Comparison of ENCODE assay signal across 1 cellular context in genomic region chr6:116253505-116254296, GRCh38.
A peak's percentile ranks its signal among the peaks of the same experiment; 100 is the strongest.
TF ChIP-seq lines count a peak whose summit lies in the region.

Gene TSPYL4, minus strand, starts transcription at chr6:116254075. Its CDS starts 67 bp downstream, at chr6:116254008.

TF ChIP-seq in HepG2, 621 proteins besides CTCF, POLR2A, EP300 and RAD21 (continues in another document):
- 0 out of 2 replicates have a peak, but pooled peaks have one; percentile 38 for TF ChIP-seq NFAT5 (CRISPR knock-in tag; IDR thresholded peaks at IDR 0.05)
- TF ChIP-seq ATF4 (CRISPR knock-in tag; IDR thresholded peaks at IDR 0.05), result peak in 1 of 2 experiments; percentile 70; a peak in 1 of 4 replicates
- TF ChIP-seq MEF2D (CRISPR knock-in tag; IDR thresholded peaks at IDR 0.05), result peak; percentile 83; the same call in 1 of the 2 replicates
- TF ChIP-seq ZFP36 (IDR thresholded peaks at IDR 0.05; ENCODE audit: borderline replicate concordance, low read depth, low read length, partially characterized antibody), result no peak
- TF ChIP-seq, protein P1, sequence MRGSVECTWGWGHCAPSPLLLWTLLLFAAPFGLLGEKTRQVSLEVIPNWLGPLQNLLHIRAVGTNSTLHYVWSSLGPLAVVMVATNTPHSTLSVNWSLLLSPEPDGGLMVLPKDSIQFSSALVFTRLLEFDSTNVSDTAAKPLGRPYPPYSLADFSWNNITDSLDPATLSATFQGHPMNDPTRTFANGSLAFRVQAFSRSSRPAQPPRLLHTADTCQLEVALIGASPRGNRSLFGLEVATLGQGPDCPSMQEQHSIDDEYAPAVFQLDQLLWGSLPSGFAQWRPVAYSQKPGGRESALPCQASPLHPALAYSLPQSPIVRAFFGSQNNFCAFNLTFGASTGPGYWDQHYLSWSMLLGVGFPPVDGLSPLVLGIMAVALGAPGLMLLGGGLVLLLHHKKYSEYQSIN (CRISPR knock-in tag; IDR thresholded peaks at IDR 0.05; ENCODE audit: borderline replicate concordance), result no peak
- peak; percentile 67; the same call in 1 of the 2 replicates for TF ChIP-seq ZBTB7B (CRISPR knock-in tag; IDR thresholded peaks at IDR 0.05)
- no peak for TF ChIP-seq ZBTB3 (CRISPR knock-in tag; IDR thresholded peaks at IDR 0.05; ENCODE audit: borderline replicate concordance, low read depth)
- peak; percentile 26; the same call in 1 of the 2 replicates for TF ChIP-seq ZNF30 (CRISPR knock-in tag; IDR thresholded peaks at IDR 0.05)
- peak; percentile 94; the same call in 1 of the 2 replicates for TF ChIP-seq ZNF274 (CRISPR knock-in tag; IDR thresholded peaks at IDR 0.05)
- TF ChIP-seq MATR3 (CRISPR knock-in tag; IDR thresholded peaks at IDR 0.05), result no peak
- TF ChIP-seq ZNF781 (CRISPR knock-in tag; IDR thresholded peaks at IDR 0.05; ENCODE audit: borderline replicate concordance, not compliant biosample characterization), result peak; percentile 80
- peak; percentile 93; the same call in 1 of the 2 replicates for TF ChIP-seq ZNF44 (CRISPR knock-in tag; IDR thresholded peaks at IDR 0.05)
- peak; percentile 90 for TF ChIP-seq GABPB1 (CRISPR knock-in tag; IDR thresholded peaks at IDR 0.05)
- TF ChIP-seq, protein P2, sequence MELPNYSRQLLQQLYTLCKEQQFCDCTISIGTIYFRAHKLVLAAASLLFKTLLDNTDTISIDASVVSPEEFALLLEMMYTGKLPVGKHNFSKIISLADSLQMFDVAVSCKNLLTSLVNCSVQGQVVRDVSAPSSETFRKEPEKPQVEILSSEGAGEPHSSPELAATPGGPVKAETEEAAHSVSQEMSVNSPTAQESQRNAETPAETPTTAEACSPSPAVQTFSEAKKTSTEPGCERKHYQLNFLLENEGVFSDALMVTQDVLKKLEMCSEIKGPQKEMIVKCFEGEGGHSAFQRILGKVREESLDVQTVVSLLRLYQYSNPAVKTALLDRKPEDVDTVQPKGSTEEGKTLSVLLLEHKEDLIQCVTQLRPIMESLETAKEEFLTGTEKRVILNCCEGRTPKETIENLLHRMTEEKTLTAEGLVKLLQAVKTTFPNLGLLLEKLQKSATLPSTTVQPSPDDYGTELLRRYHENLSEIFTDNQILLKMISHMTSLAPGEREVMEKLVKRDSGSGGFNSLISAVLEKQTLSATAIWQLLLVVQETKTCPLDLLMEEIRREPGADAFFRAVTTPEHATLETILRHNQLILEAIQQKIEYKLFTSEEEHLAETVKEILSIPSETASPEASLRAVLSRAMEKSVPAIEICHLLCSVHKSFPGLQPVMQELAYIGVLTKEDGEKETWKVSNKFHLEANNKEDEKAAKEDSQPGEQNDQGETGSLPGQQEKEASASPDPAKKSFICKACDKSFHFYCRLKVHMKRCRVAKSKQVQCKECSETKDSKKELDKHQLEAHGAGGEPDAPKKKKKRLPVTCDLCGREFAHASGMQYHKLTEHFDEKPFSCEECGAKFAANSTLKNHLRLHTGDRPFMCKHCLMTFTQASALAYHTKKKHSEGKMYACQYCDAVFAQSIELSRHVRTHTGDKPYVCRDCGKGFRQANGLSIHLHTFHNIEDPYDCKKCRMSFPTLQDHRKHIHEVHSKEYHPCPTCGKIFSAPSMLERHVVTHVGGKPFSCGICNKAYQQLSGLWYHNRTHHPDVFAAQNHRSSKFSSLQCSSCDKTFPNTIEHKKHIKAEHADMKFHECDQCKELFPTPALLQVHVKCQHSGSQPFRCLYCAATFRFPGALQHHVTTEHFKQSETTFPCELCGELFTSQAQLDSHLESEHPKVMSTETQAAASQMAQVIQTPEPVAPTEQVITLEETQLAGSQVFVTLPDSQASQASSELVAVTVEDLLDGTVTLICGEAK (IDR thresholded peaks at IDR 0.05), result no peak
- TF ChIP-seq, protein P2 (CRISPR knock-in tag; IDR thresholded peaks at IDR 0.05), result no peak
- TF ChIP-seq SIX1 (CRISPR knock-in tag; IDR thresholded peaks at IDR 0.05; ENCODE audit: borderline replicate concordance), result no peak
- TF ChIP-seq ZNF543 (CRISPR knock-in tag; IDR thresholded peaks at IDR 0.05), result no peak
- peak; percentile 12; the same call in 1 of the 2 replicates for TF ChIP-seq KDM1A (CRISPR knock-in tag; IDR thresholded peaks at IDR 0.05)
- TF ChIP-seq ZNF530 (CRISPR knock-in tag; IDR thresholded peaks at IDR 0.05; ENCODE audit: low read depth), result no peak
- peak; percentile 73 for TF ChIP-seq HDAC2 (CRISPR knock-in tag; IDR thresholded peaks at IDR 0.05)
- TF ChIP-seq ZNF713 (CRISPR knock-in tag; IDR thresholded peaks at IDR 0.05), result no peak
- TF ChIP-seq HMGXB3 (CRISPR knock-in tag; IDR thresholded peaks at IDR 0.05; ENCODE audit: borderline replicate concordance), result peak; percentile 18; the same call in 1 of the 2 replicates
- TF ChIP-seq ZNF879 (CRISPR knock-in tag; IDR thresholded peaks at IDR 0.05), result no peak
- peak; percentile 75 for TF ChIP-seq PHF20 (CRISPR knock-in tag; IDR thresholded peaks at IDR 0.05)
- peak; percentile 54; the same call in 1 of the 2 replicates for TF ChIP-seq ELF3 (CRISPR knock-in tag; IDR thresholded peaks at IDR 0.05)
- no peak for TF ChIP-seq FLYWCH1 (CRISPR knock-in tag; IDR thresholded peaks at IDR 0.05)
- peak; percentile 64 for TF ChIP-seq FOXA3 (CRISPR knock-in tag; IDR thresholded peaks at IDR 0.05)
- peak; percentile 98 for TF ChIP-seq ARID2 (CRISPR knock-in tag; IDR thresholded peaks at IDR 0.05; ENCODE audit: borderline replicate concordance)
- peak; percentile 62 for TF ChIP-seq YY1 (IDR thresholded peaks at IDR 0.05; ENCODE audit: insufficient read depth, insufficient replicate concordance, low read depth, low read length)
- 0 out of 2 replicates have a peak, but pooled peaks have one; percentile 35 for TF ChIP-seq ZNF660 (CRISPR knock-in tag; IDR thresholded peaks at IDR 0.05; ENCODE audit: borderline replicate concordance, low read depth)
- no peak for TF ChIP-seq NFRKB (IDR thresholded peaks at IDR 0.05)
- no peak for TF ChIP-seq GMEB2 (CRISPR knock-in tag; IDR thresholded peaks at IDR 0.05; ENCODE audit: low read depth)
- TF ChIP-seq TP53 (CRISPR knock-in tag; conservative IDR thresholded peaks at IDR 0.05), result no peak
- TF ChIP-seq HNRNPL (IDR thresholded peaks at IDR 0.05; ENCODE audit: low read depth, low read length), result peak; percentile 66; the same call in 1 of the 2 replicates
